ENCODE assay signal across 1 cellular context in the genomic region with DNA sequence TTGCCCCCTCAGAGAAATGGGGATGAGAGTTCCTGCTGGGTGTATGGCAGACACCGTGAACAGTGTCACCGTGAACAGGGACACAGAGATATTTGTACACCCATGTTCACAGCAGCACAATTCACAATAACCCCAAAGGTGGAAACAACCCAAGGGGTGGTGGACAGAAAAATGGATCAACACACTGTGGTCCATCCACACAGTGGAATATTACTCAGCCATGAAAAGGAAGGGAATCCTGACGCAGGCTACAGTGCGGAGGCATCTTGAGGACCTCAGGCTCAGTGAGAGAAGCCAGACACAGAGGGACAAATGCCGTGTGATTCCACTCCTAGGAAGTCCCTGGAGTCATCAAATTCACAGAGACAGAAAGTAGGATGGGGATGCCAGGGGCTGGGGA.
TF ChIP-seq lines count a peak whose summit lies in the region.

No MANE protein-coding gene starts in this region.

TF ChIP-seq in HepG2, 621 proteins besides CTCF, POLR2A, EP300 and RAD21:
- TF ChIP-seq ZNF629 (CRISPR knock-in tag; conservative IDR thresholded peaks at IDR 0.05) (0 out of 2 replicates have a peak, but pooled peaks have one; percentile 22), ZNF749 (CRISPR knock-in tag; IDR thresholded peaks at IDR 0.05; ENCODE audit: borderline replicate concordance) (no peak)
